In genomic region chr15:22949074-22949547, GRCh38 we compare ENCODE assay signal across 9 cellular contexts. TPM values are rescaled to one million over a fixed set of nuclear protein-coding genes. Genes with fewer than 3 reads are reported as not detected.
A peak's percentile ranks its signal among the peaks of the same experiment; 100 is the strongest.
DNase-seq lines count a peak whose midpoint lies in the region; ATAC-seq and TF ChIP-seq lines count a peak whose summit lies in the region.
"Had no signal": no experiment of that assay in that cellular context is flagged by ENCODE, and none has a peak within 500 bp of the region (broad histone marks: within the 10 kb centered on the region; RNA-seq: fewer than 3 reads in every experiment).

No MANE protein-coding gene starts in this region.

- peak overlapping the region; percentile 54 for H3K4me3 Mint-ChIP-seq in mesothelial cell of epicardium

- no peaks in the 10 kb centered on the region for H3K9me2 ChIP-seq in OCI-LY7 (ENCODE audit: insufficient read depth, low read length)

- H3K4me1 ChIP-seq in ectodermal cell (ENCODE audit: control insufficient read depth, insufficient read depth, low read length) (peaks cover 9% of the 10 kb centered on the region), OCI-LY7 (ENCODE audit: insufficient read depth, low read length, poor library complexity, severe bottlenecking) (no peaks in the 10 kb centered on the region)

- POLR2A ChIA-PET in OCI-LY7 (lab: Charles Lee) = no interaction called here

- H3K36me3 ChIP-seq in ectodermal cell (ENCODE audit: control insufficient read depth, insufficient read depth, low read length) = no peaks in the 10 kb centered on the region
- H3K36me3 ChIP-seq in OCI-LY7 (ENCODE audit: insufficient read depth, low read length) = no peaks in the 10 kb centered on the region
- H3K36me3 ChIP-seq: pancreas had no signal

- H3K9me3 ChIP-seq in ectodermal cell (ENCODE audit: control insufficient read depth, low read length) (no peaks in the 10 kb centered on the region), OCI-LY7 (ENCODE audit: low read length) (no peaks in the 10 kb centered on the region)
- H3K9me3 ChIP-seq: pancreas had no signal

- peaks cover 2% of the 10 kb centered on the region for H3K36me3 Mint-ChIP-seq in mesothelial cell of epicardium

- H3K9me3 Mint-ChIP-seq in mesothelial cell of epicardium = no peaks in the 10 kb centered on the region

- peak overlapping the region; percentile 74 for H3K27ac Mint-ChIP-seq in mesothelial cell of epicardium

- H3K27me3 ChIP-seq in ectodermal cell (ENCODE audit: control insufficient read depth, insufficient read depth, low read length, poor library complexity, severe bottlenecking) = no peaks in the 10 kb centered on the region
- H3K27me3 ChIP-seq: pancreas had no signal

- TF ChIP-seq CTCF in mesothelial cell of epicardium (IDR thresholded peaks at IDR 0.05; ENCODE audit: unreplicated experiment) (no peak), OCI-LY7 (conservative IDR thresholded peaks at IDR 0.05; ENCODE audit: low read length) (no peak)

- H3K27me3 Mint-ChIP-seq in mesothelial cell of epicardium (ENCODE audit: low read depth) = no peaks in the 10 kb centered on the region

- H2AFZ ChIP-seq in OCI-LY7 (ENCODE audit: low read length) = no peak overlapping the region

- DNase-seq in EL = peak; percentile 49
- peak; percentile 72 for DNase-seq in NCI-H2171 (lab: John Stamatoyannopoulos, UW)
- no peak for DNase-seq in mesothelial cell of epicardium (ENCODE audit: low spot score in 2 of 2, unreplicated experiment in 2 of 2)
- no peak for DNase-seq in NCI-H1930 (lab: John Stamatoyannopoulos, UW)
- DNase-seq in OCI-LY7 (ENCODE audit: low spot score) = no peak
- DNase-seq in NAMALWA (ENCODE audit: low spot score) = no peak
- DNase-seq: pancreas had no signal

- no peaks in the 10 kb centered on the region for H3K79me2 ChIP-seq in OCI-LY7 (ENCODE audit: insufficient read depth, low read depth, low read length)

- WGBS in ectodermal cell, 2 experiments = 17% methylated on average over 21 of the region's 21 CpGs

- BruUV-seq in OCI-LY7 (replicated peaks; lab: Mats Ljungman, UMichigan) = no TSS peak

- CTCF ChIA-PET in OCI-LY7 (lab: Charles Lee; ENCODE audit: unreplicated experiment) = no interaction called here

- H3K27ac ChIP-seq in ectodermal cell (ENCODE audit: insufficient read depth, low read depth, low read length, poor library complexity, severe bottlenecking) (no peak overlapping the region), OCI-LY7 (ENCODE audit: low read depth, low read length, poor library complexity, severe bottlenecking) (no peak overlapping the region)
- H3K27ac ChIP-seq: pancreas had no signal

- intact Hi-C loops in OCI-LY7 (cut with micrococcal nuclease; ENCODE audit: unreplicated experiment) = no loop called here

- peak overlapping the region; percentile 4 for H3K4me3 ChIP-seq in ectodermal cell (ENCODE audit: insufficient read depth, low read depth, low read length)
- no peak overlapping the region for H3K4me3 ChIP-seq in OCI-LY7 (ENCODE audit: low read depth, low read length, poor library complexity, severe bottlenecking)
- H3K4me3 ChIP-seq: pancreas had no signal

- ATAC-seq in GM21619 (IDR thresholded peaks at IDR 0.05; ENCODE audit: unreplicated experiment) = peak; percentile 80

- H4K20me1 ChIP-seq in OCI-LY7 (ENCODE audit: insufficient read depth, low read length) = no peaks in the 10 kb centered on the region

- peaks cover 24% of the 10 kb centered on the region for H3K4me1 Mint-ChIP-seq in mesothelial cell of epicardium

- H3K4me2 ChIP-seq in OCI-LY7 (ENCODE audit: low read length) = no peak overlapping the region

RNA-seq across cellular contexts. Expression of gene CYFIP1, which starts 31.1 kb away (rescaled TPM):
- 107 TPM for polyA plus RNA-seq in ectodermal cell (2013, experiment 1 of 4)
- polyA plus RNA-seq in ectodermal cell (2013, experiment 2 of 4) = 105 TPM
- polyA plus RNA-seq in ectodermal cell (2013, experiment 3 of 4) = 78.0 TPM
- 85.4 TPM for polyA plus RNA-seq in ectodermal cell (2013, experiment 4 of 4)
- total RNA-seq in mesothelial cell of epicardium = 98.3 to 111 TPM (median 105 TPM) in 3 replicates
- 0.98 and 3.6 TPM in 2 replicates for total RNA-seq in OCI-LY7 (2014; rRNA removed; shearing (Covaris generic))
- total RNA-seq in OCI-LY7 (2022) = 0.87 and 1.3 TPM in 2 replicates

Comparison
In these comparisons a context has a peak if more than half of its experiments do, and no peak if none do; other contexts are left out.
1. DNase-seq: peak in EL (single experiment) and NCI-H2171 (single experiment); none in mesothelial cell of epicardium (0 of 2), NCI-H1930 (0 of 2), OCI-LY7 (single experiment) and NAMALWA (single experiment).
2. RNA of gene CYFIP1, which starts 31.1 kb away (total RNA-seq): 98.3 to 111 TPM in mesothelial cell of epicardium; 0.87 to 3.6 TPM in OCI-LY7; every median in the first group is over 10 times any median in the second.